ENCODE assay signal across 8 cellular contexts in genomic region chr10:11177926-11178453, GRCh38.
DNase-seq lines count a peak whose midpoint lies in the region; ATAC-seq and TF ChIP-seq lines count a peak whose summit lies in the region.

No MANE protein-coding gene starts in this region.

- peak overlapping the region in 1 of 2 donors; percentile 100 for H3K27ac Mint-ChIP-seq in activated naive CD4-positive, alpha-beta T cell treated with anti-CD3 and anti-CD28 coated beads, Interleukin-2, amount 50 U/mL, for 72 hours

- peaks cover 3% of the 10 kb centered on the region in 2 donors for H3K9me3 Mint-ChIP-seq in activated naive CD4-positive, alpha-beta T cell treated with anti-CD3 and anti-CD28 coated beads, Interleukin-2, amount 50 U/mL, for 72 hours

- TF ChIP-seq CTCF in mucosa of descending colon (IDR thresholded peaks at IDR 0.05), result no peak

- peak; percentile 20 for ATAC-seq in HG02759 (IDR thresholded peaks at IDR 0.05; ENCODE audit: unreplicated experiment)
- ATAC-seq in activated naive CD4-positive, alpha-beta T cell treated with anti-CD3 and anti-CD28 coated beads, Interleukin-2, amount 50 U/mL, for 72 hours, result peak; percentile 24 to 30
- peak; percentile 20 for ATAC-seq in mucosa of descending colon
- ATAC-seq in GM21515 (IDR thresholded peaks at IDR 0.05; ENCODE audit: unreplicated experiment), result no peak

- DNase-seq in GF-D8 (lab: John Stamatoyannopoulos, UW) (peak; percentile 28), mucosa of descending colon (peak in 1 of 3 donors; percentile 64), DMS 273 treated with DMSO at 0.1 percent for 48 hours (lab: John Stamatoyannopoulos, UW) (no peak), HK-2 (ENCODE audit: unreplicated experiment) (no peak), glomerular visceral epithelial cell (ENCODE audit: extremely low spot score) (no peak)
- DNase-seq in activated naive CD4-positive, alpha-beta T cell treated with anti-CD3 and anti-CD28 coated beads, Interleukin-2, amount 50 U/mL, for 72 hours (ENCODE audit: low spot score in 2 of 2), result peak in 1 of 2 donors; percentile 51

- H3K36me3 Mint-ChIP-seq in activated naive CD4-positive, alpha-beta T cell treated with anti-CD3 and anti-CD28 coated beads, Interleukin-2, amount 50 U/mL, for 72 hours, result peaks cover 72 to 75% of the 10 kb centered on the region in 2 donors

- no peaks in the 10 kb centered on the region for H3K4me1 ChIP-seq in mucosa of descending colon (ENCODE audit: low read depth)

- no peak overlapping the region for H3K4me3 ChIP-seq in mucosa of descending colon

- intact Hi-C loops in mucosa of descending colon (cut with DNase I, micrococcal nuclease), result no loop called here

- H3K9me3 ChIP-seq in mucosa of descending colon, result no peaks in the 10 kb centered on the region

- no peaks in the 10 kb centered on the region for H3K36me3 ChIP-seq in mucosa of descending colon (ENCODE audit: low read depth)
